In genomic region chr4:40502220-40502619, GRCh38 we compare ENCODE assay signal across 19 cellular contexts.
A peak's percentile ranks its signal among the peaks of the same experiment; 100 is the strongest.
DNase-seq lines count a peak whose midpoint lies in the region; ATAC-seq, FAIRE-seq and TF ChIP-seq lines count a peak whose summit lies in the region.
"Had no signal": no experiment of that assay in that cellular context is flagged by ENCODE, and none has a peak within 500 bp of the region (broad histone marks: within the 10 kb centered on the region; RNA-seq: fewer than 3 reads in every experiment).

No MANE protein-coding gene starts in this region.

- ATAC-seq in right lobe of liver (peak in 3 of 4 donors; percentile 21 to 43 (median 31)), HepG2 (no peak), upper lobe of right lung (peak; percentile 69), GM21619 (IDR thresholded peaks at IDR 0.05; ENCODE audit: unreplicated experiment) (no peak)

- TF ChIP-seq EP300 in HepG2 (IDR thresholded peaks at IDR 0.05; ENCODE audit: low read depth in 2 of 2, low read length in 2 of 2) (no peak), HepG2 (CRISPR knock-in tag; IDR thresholded peaks at IDR 0.05; ENCODE audit: borderline replicate concordance) (no peak)

- no peak overlapping the region for H3K4me3 Mint-ChIP-seq in nephron progenitor cell
- H3K4me3 Mint-ChIP-seq: activated T-cell treated with anti-CD3 and anti-CD28 coated beads, Interleukin-2, amount 50 U/mL, for 24 hours; mesothelial cell of epicardium had no signal

- H3K4me1 Mint-ChIP-seq in nephron progenitor cell: peaks cover 11% of the 10 kb centered on the region
- H3K4me1 Mint-ChIP-seq: mesothelial cell of epicardium had no signal

- H3K4me1 ChIP-seq in right lobe of liver (peaks cover 0 to 42% (median 7%) of the 10 kb centered on the region in 4 donors), HepG2 (ENCODE audit: insufficient read depth, low read length) (peaks cover 13% of the 10 kb centered on the region), kidney (ENCODE audit: control insufficient read depth in 1 of 2, insufficient read depth in 1 of 2, low read depth in 1 of 2, low read length in 2 of 2) (peaks cover 19 to 38% of the 10 kb centered on the region in 2 donors), upper lobe of right lung (no peaks in the 10 kb centered on the region)
- H3K4me1 ChIP-seq: esophagus muscularis mucosa had no signal

- CTCF ChIA-PET in HepG2 (lab: Yijun Ruan, JAX; ENCODE audit: low intra/inter-chr PET ratio, low total read pairs): no interaction called here

- WGBS in right lobe of liver (ENCODE audit: insufficient coverage, low coverage, low lambda C conversion rate, missing lambda C conversion rate): 69% methylated on average over 4 of the region's 4 CpGs
- 76% methylated on average over 4 of the region's 4 CpGs for WGBS in HepG2 (ENCODE audit: low lambda C conversion rate)

- in situ Hi-C loops in HepG2 (cut with HindIII; ENCODE audit: extremely low pct_ligation_motif_present, low pct_unique_long_range_greater_than_20kb): no loop called here

- no peak for DNase-seq in right lobe of liver
- no peak for DNase-seq in HepG2 (ENCODE audit: low spot score)
- peak; percentile 45 for DNase-seq in NCI-H69 (lab: John Stamatoyannopoulos, UW)
- DNase-seq in kidney: no peak
- no peak for DNase-seq in upper lobe of right lung
- DNase-seq in nephron progenitor cell: no peak
- no peak for DNase-seq in WERI-Rb-1
- DNase-seq: activated CD4-positive, alpha-beta T cell treated with anti-CD3 and anti-CD28 coated beads for 4 hours; activated T-cell treated with anti-CD3 and anti-CD28 coated beads, Interleukin-2, amount 50 U/mL, for 24 hours; DMS79; NCI-H1048; NCI-H226; stomach had no signal

- H3K79me2 ChIP-seq in HepG2 (ENCODE audit: insufficient read depth, low read length): no peaks in the 10 kb centered on the region

- no peak overlapping the region for H3K9ac ChIP-seq in HepG2 (ENCODE audit: insufficient read depth, low read depth, low read length)
- no peak overlapping the region for H3K9ac ChIP-seq in kidney (ENCODE audit: low read length in 2 of 2)

- BruUV-seq in HepG2 (replicated peaks; lab: Mats Ljungman, UMichigan): no TSS peak

- H2AFZ ChIP-seq in HepG2 (ENCODE audit: low read length): no peak overlapping the region

- no peak for TF ChIP-seq CTCF in right lobe of liver (IDR thresholded peaks at IDR 0.05)
- TF ChIP-seq CTCF in HepG2 (CRISPR knock-in tag; IDR thresholded peaks at IDR 0.05): no peak
- TF ChIP-seq CTCF in kidney (IDR thresholded peaks at IDR 0.05; ENCODE audit: borderline replicate concordance, extremely low read depth, insufficient read depth): no peak
- TF ChIP-seq CTCF in upper lobe of right lung (IDR thresholded peaks at IDR 0.05): no peak
- no peak for TF ChIP-seq CTCF in nephron progenitor cell (IDR thresholded peaks at IDR 0.05)
- no peak for TF ChIP-seq CTCF in WERI-Rb-1 (IDR thresholded peaks at IDR 0.05; ENCODE audit: low read depth, low read length)

- no peak overlapping the region for H3K4me2 ChIP-seq in HepG2 (ENCODE audit: low read depth, low read length)

- intact Hi-C loops in right lobe of liver (cut with DNase I): no loop called here
- intact Hi-C loops in HepG2 (cut with micrococcal nuclease; ENCODE audit: unreplicated experiment): no loop called here
- intact Hi-C loops in kidney (cut with DNase I): no loop called here
- intact Hi-C loops in upper lobe of right lung (cut with DNase I): no loop called here

- TF ChIP-seq POLR2A in right lobe of liver (IDR thresholded peaks at IDR 0.05) (no peak), HepG2 (IDR thresholded peaks at IDR 0.05; ENCODE audit: insufficient read depth in 1 of 2, low read depth in 2 of 2, low read length in 2 of 2) (no peak)

- POLR2A ChIA-PET in HepG2 (lab: Yijun Ruan, JAX): no interaction called here

- H3K36me3 ChIP-seq in right lobe of liver (peaks cover 0 to 9% (median 0%) of the 10 kb centered on the region in 4 donors), HepG2 (replicated peaks in 1 of 2; ENCODE audit: control insufficient read depth in 1 of 2, insufficient read depth in 2 of 2, low read length in 2 of 2) (no peaks in the 10 kb centered on the region), kidney (ENCODE audit: control insufficient read depth in 1 of 2, insufficient read depth in 2 of 2, low read length in 2 of 2) (peaks cover 6 to 16% of the 10 kb centered on the region in 2 donors), upper lobe of right lung (no peaks in the 10 kb centered on the region), WERI-Rb-1 (peaks cover 8% of the 10 kb centered on the region; the same call in 1 of the 2 replicates)
- H3K36me3 ChIP-seq: esophagus muscularis mucosa had no signal

- no peak for TF ChIP-seq RAD21 in HepG2 (CRISPR knock-in tag; IDR thresholded peaks at IDR 0.05)

- H3K36me3 Mint-ChIP-seq in nephron progenitor cell (ENCODE audit: low read depth): no peaks in the 10 kb centered on the region

- no peaks in the 10 kb centered on the region for H3K27me3 ChIP-seq in right lobe of liver
- no peaks in the 10 kb centered on the region for H3K27me3 ChIP-seq in HepG2 (ENCODE audit: control insufficient read depth in 1 of 2, insufficient read depth in 2 of 2, low read length in 2 of 2)
- no peaks in the 10 kb centered on the region for H3K27me3 ChIP-seq in upper lobe of right lung
- H3K27me3 ChIP-seq in WERI-Rb-1 (ENCODE audit: insufficient read depth, low read depth, severe bottlenecking): no peaks in the 10 kb centered on the region
- H3K27me3 ChIP-seq: esophagus muscularis mucosa, stomach had no signal

- FAIRE-seq in HepG2 (lab: Jason Lieb, UNC): no peak
- FAIRE-seq in kidney (lab: Jason Lieb, UNC): no peak
- FAIRE-seq: astrocyte, H1 had no signal

- no peaks in the 10 kb centered on the region for H3K27me3 Mint-ChIP-seq in nephron progenitor cell (ENCODE audit: low read depth, poor library complexity)
- H3K27me3 Mint-ChIP-seq: activated T-cell treated with anti-CD3 and anti-CD28 coated beads, Interleukin-2, amount 50 U/mL, for 24 hours had no signal

- H3K4me3 ChIP-seq in right lobe of liver (no peak overlapping the region), HepG2 (replicated peaks in 1 of 3; ENCODE audit: insufficient read depth in 1 of 3, low read depth in 2 of 3, low read length in 3 of 3) (no peak overlapping the region), kidney (ENCODE audit: low read length in 2 of 2) (peak overlapping the region in 1 of 2 donors; percentile 17), upper lobe of right lung (no peak overlapping the region), WERI-Rb-1 (ENCODE audit: low read depth, low read length) (no peak overlapping the region)
- H3K4me3 ChIP-seq: esophagus muscularis mucosa, skin epidermis, stomach had no signal

- H3K9me3 ChIP-seq in right lobe of liver (no peaks in the 10 kb centered on the region), HepG2 (ENCODE audit: low read length) (no peaks in the 10 kb centered on the region), kidney (ENCODE audit: control insufficient read depth in 1 of 2, low read length in 2 of 2) (no peaks in the 10 kb centered on the region), upper lobe of right lung (no peaks in the 10 kb centered on the region), WERI-Rb-1 (ENCODE audit: severe bottlenecking) (no peaks in the 10 kb centered on the region)
- H3K9me3 ChIP-seq: esophagus muscularis mucosa, stomach had no signal

- no peak overlapping the region for H3K27ac Mint-ChIP-seq in nephron progenitor cell
- H3K27ac Mint-ChIP-seq: activated T-cell treated with anti-CD3 and anti-CD28 coated beads, Interleukin-2, amount 50 U/mL, for 24 hours had no signal

- H3K9me3 Mint-ChIP-seq in nephron progenitor cell: no peaks in the 10 kb centered on the region
- H3K9me3 Mint-ChIP-seq: activated T-cell treated with anti-CD3 and anti-CD28 coated beads, Interleukin-2, amount 50 U/mL, for 24 hours; mesothelial cell of epicardium had no signal

- H3K27ac ChIP-seq in right lobe of liver: no peak overlapping the region
- H3K27ac ChIP-seq in HepG2 (ENCODE audit: extremely low read length, insufficient read depth, low read length): no peak overlapping the region
- H3K27ac ChIP-seq in kidney (ENCODE audit: low read depth in 2 of 2, low read length in 2 of 2): peak overlapping the region; percentile 54 to 60
- no peak overlapping the region for H3K27ac ChIP-seq in upper lobe of right lung
- no peak overlapping the region for H3K27ac ChIP-seq in WERI-Rb-1
- H3K27ac ChIP-seq: esophagus muscularis mucosa, skin epidermis had no signal

- no peaks in the 10 kb centered on the region for H4K20me1 ChIP-seq in HepG2 (ENCODE audit: insufficient read depth, low read length)

TF ChIP-seq in HepG2, 621 proteins besides CTCF, POLR2A, EP300 and RAD21 (continues in another document):
- TF ChIP-seq TGIF2 (CRISPR knock-in tag; IDR thresholded peaks at IDR 0.05): no peak
- no peak for TF ChIP-seq FIP1L1 (IDR thresholded peaks at IDR 0.05; ENCODE audit: borderline replicate concordance, insufficient read depth, low read depth, low read length)
- TF ChIP-seq FOXA1 (IDR thresholded peaks at IDR 0.05): no peak
- no peak for TF ChIP-seq FOXA1 (CRISPR knock-in tag; IDR thresholded peaks at IDR 0.05)
- no peak for TF ChIP-seq ZNF143 (CRISPR knock-in tag; IDR thresholded peaks at IDR 0.05)
- no peak for TF ChIP-seq RBM39 (IDR thresholded peaks at IDR 0.05; ENCODE audit: low read depth, low read length, poor library complexity, severe bottlenecking)
- TF ChIP-seq PCBP1 (IDR thresholded peaks at IDR 0.05; ENCODE audit: borderline replicate concordance, low read depth, low read length): no peak
- no peak for TF ChIP-seq ISL2 (CRISPR knock-in tag; IDR thresholded peaks at IDR 0.05)
- TF ChIP-seq ZNF790 (CRISPR knock-in tag; IDR thresholded peaks at IDR 0.05; ENCODE audit: borderline replicate concordance): no peak
- TF ChIP-seq SNAI1 (CRISPR knock-in tag; IDR thresholded peaks at IDR 0.05; ENCODE audit: borderline replicate concordance): no peak
- no peak for TF ChIP-seq CHD4 (IDR thresholded peaks at IDR 0.05; ENCODE audit: borderline replicate concordance, low read length)
- TF ChIP-seq ZNF232 (CRISPR knock-in tag; IDR thresholded peaks at IDR 0.05; ENCODE audit: borderline replicate concordance): no peak
- no peak for TF ChIP-seq TFE3 (CRISPR knock-in tag; IDR thresholded peaks at IDR 0.05)

Comparison
In these comparisons a context has a peak if more than half of its experiments do, and no peak if none do; other contexts are left out.
1. ATAC-seq: peak in right lobe of liver (3 of 4) and upper lobe of right lung (single experiment); none in HepG2 (single experiment) and GM21619 (single experiment).
2. H3K27ac ChIP-seq: peak in kidney (2 of 2); none in right lobe of liver (0 of 3), HepG2 (single experiment), upper lobe of right lung (single experiment) and WERI-Rb-1 (single experiment).